30 cellular contexts compared by ENCODE assay signal in genomic region chr5:36388288-36388687, GRCh38.
"Had no signal": no experiment of that assay in that cellular context is flagged by ENCODE, and none has a peak within 500 bp of the region (broad histone marks: within the 10 kb centered on the region; RNA-seq: fewer than 3 reads in every experiment).

No MANE protein-coding gene starts in this region.

- H3K9me3 ChIP-seq: MG63 had no signal

- H3K4me2 ChIP-seq: PC-9 had no signal

- H3K27ac ChIP-seq: PC-9, RWPE1 had no signal

- ATAC-seq: activated CD8-positive, alpha-beta T cell treated with anti-CD3 and anti-CD28 coated beads, Interleukin-2, amount 10 ng/mL, durations not matched to agents 7 days and 5 days; Right ventricle myocardium inferior had no signal

- H3K36me3 ChIP-seq: MG63 had no signal

- DNase-seq: activated CD4-positive, alpha-beta T cell treated with anti-CD3 and anti-CD28 coated beads, Interleukin-2, amount 10 ng/mL, durations not matched to agents 24 days and 14 days; activated CD4-positive, alpha-beta T cell treated with anti-CD3 and anti-CD28 coated beads, Interleukin-2, amount 50 U/mL, for 4 hours; activated CD8-positive, alpha-beta T cell treated with anti-CD3 and anti-CD28 coated beads, Interleukin-2, amount 10 ng/mL, durations not matched to agents 7 days and 5 days; activated gamma-delta T cell; activated naive CD4-positive, alpha-beta T cell treated with Interleukin-2 at 50 U/mL for 16 hours; activated T-cell treated with anti-CD3 and anti-CD28 coated beads, Interleukin-2, amount 50 U/mL, for 24 hours; anterior cingulate cortex; caudate nucleus; cerebellar nuclear complex; Kasumi-1; MG63; NCI-H1048; NCI-H1105 treated with DMSO at 0.1 percent for 48 hours; NCI-H1436; NCI-H1694; NCI-H1930; NCI-H2081 treated with DMSO at 0.1 percent for 48 hours; NCI-H226; NCI-H446 treated with DMSO at 0.1 percent for 48 hours; NCI-H524; NCI-H69; NK-92 treated with Interleukin-12 subunit alpha and Interleukin-12 subunit beta, amount 100 ng/mL, for 24 hours; PC-9; SIG-M5; SW 1271; T-helper 1 cell; T-helper 2 cell; T-helper 9 cell had no signal

- H3K27me3 ChIP-seq: MG63 had no signal

- H2AFZ ChIP-seq: PC-9 had no signal

- H3K4me3 ChIP-seq: MG63, PC-9 had no signal
